In the genomic region with DNA sequence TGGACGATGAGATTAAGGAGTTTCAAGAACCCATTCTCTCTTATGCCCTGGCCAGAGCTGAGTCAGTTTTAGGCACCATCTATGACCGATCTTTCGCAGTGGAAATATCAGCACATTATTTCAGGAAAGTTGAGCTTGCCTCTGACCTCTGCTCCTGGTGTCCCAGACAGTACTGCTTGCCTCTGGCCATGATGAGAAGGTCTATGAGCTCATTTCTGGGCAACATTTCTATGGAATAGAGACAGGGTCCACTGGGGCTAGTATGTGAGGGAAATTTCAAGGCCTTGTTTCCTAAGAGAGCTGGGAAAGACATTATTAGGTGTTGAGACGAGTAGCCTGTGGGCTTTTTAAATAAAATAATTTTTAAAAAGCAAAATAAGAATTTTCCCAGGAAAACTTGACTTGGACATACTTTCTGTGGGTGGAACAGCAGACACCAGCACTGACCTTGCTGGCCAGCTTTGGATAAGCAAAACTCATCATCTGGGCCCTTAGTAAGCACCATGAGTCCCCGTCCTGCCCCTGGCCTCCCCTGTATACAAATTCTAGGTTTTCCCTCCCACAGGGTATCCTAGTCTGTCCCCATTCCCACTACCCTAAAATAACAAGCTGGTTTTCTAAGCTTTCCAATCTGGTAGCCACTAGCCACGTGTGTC, we compare ENCODE assay signal across 16 cellular contexts. TPM values are rescaled to one million over a fixed set of nuclear protein-coding genes. Genes with fewer than 3 reads are reported as not detected.
DNase-seq lines count a peak whose midpoint lies in the region; ATAC-seq and TF ChIP-seq lines count a peak whose summit lies in the region.
"Had no signal": no experiment of that assay in that cellular context is flagged by ENCODE, and none has a peak within 500 bp of the region (broad histone marks: within the 10 kb centered on the region; RNA-seq: fewer than 3 reads in every experiment).

No MANE protein-coding gene starts in this region.

- intact Hi-C loops in Right ventricle myocardium superior (cut with DNase I), result no loop called here
- intact Hi-C loops in left ventricle myocardium inferior (cut with micrococcal nuclease), result no loop called here
- intact Hi-C loops in sciatic nerve (cut with DNase I), result no loop called here
- intact Hi-C loops in aorta (cut with DNase I), result no loop called here
- intact Hi-C loops in ovary (cut with DNase I), result no loop called here

- TF ChIP-seq CTCF in left ventricle myocardium inferior (IDR thresholded peaks at IDR 0.05; ENCODE audit: borderline replicate concordance), result no peak
- TF ChIP-seq CTCF in ovary (IDR thresholded peaks at IDR 0.05), result no peak

- DNase-seq in Right ventricle myocardium superior (no peak), left ventricle myocardium inferior (no peak), sciatic nerve (ENCODE audit: low spot score) (no peak), aorta (peak in 1 of 2 donors; percentile 40), AG08395 (ENCODE audit: low spot score) (no peak), ovary (no peak)
- no peak for DNase-seq in central memory CD4-positive, alpha-beta T cell
- DNase-seq: BE2C; Caco-2; CD4-positive, alpha-beta memory T cell; DND-41; GDM1; H7 had no signal

- H3K4me1 ChIP-seq in left ventricle myocardium inferior (no peaks in the 10 kb centered on the region), aorta (ENCODE audit: control insufficient read depth in 1 of 2, insufficient read depth in 2 of 2, low read length in 2 of 2) (no peaks in the 10 kb centered on the region), ovary (ENCODE audit: insufficient read depth) (no peaks in the 10 kb centered on the region)
- H3K4me1 ChIP-seq: BE2C, Caco-2 had no signal

- H3K27me3 ChIP-seq in left ventricle myocardium inferior (ENCODE audit: low read depth) (no peaks in the 10 kb centered on the region), aorta (ENCODE audit: control insufficient read depth in 1 of 2, insufficient read depth in 2 of 2, low read length in 1 of 2) (no peaks in the 10 kb centered on the region), ovary (no peaks in the 10 kb centered on the region)
- H3K27me3 ChIP-seq: BE2C had no signal

- peak overlapping the region; percentile 63 for H3K27ac ChIP-seq in left ventricle myocardium inferior (replicated peaks)
- no peak overlapping the region for H3K27ac ChIP-seq in aorta (ENCODE audit: low read depth in 1 of 2, low read length in 2 of 2)
- H3K27ac ChIP-seq in ovary, result no peak overlapping the region
- H3K27ac ChIP-seq: C4-2B had no signal

- no peak for TF ChIP-seq EP300 in ovary (IDR thresholded peaks at IDR 0.05)

- H3K36me3 ChIP-seq in left ventricle myocardium inferior (no peaks in the 10 kb centered on the region), aorta (ENCODE audit: control insufficient read depth in 1 of 2, insufficient read depth in 2 of 2, low read length in 1 of 2) (no peaks in the 10 kb centered on the region), ovary (no peaks in the 10 kb centered on the region)
- H3K36me3 ChIP-seq: BE2C had no signal

- no peak for TF ChIP-seq POLR2A in ovary (IDR thresholded peaks at IDR 0.05)

- WGBS in aorta, 2 donors, result 67 to 69% methylated on average over 6 of the region's 6 CpGs
- 46 to 49% (median 49%) methylated on average over 6 of the region's 6 CpGs for WGBS in ovary, 3 donors

- H3K4me3 ChIP-seq in left ventricle myocardium inferior (no peak overlapping the region), aorta (ENCODE audit: low read length in 2 of 2) (no peak overlapping the region), ovary (no peak overlapping the region)
- H3K4me3 ChIP-seq: GM23338 had no signal

- no peaks in the 10 kb centered on the region for H3K9me3 ChIP-seq in left ventricle myocardium inferior (replicated peaks)
- no peaks in the 10 kb centered on the region for H3K9me3 ChIP-seq in aorta (ENCODE audit: control insufficient read depth, low read length)
- H3K9me3 ChIP-seq in ovary, result no peaks in the 10 kb centered on the region
- H3K9me3 ChIP-seq: BE2C, Caco-2 had no signal

- ATAC-seq in Right ventricle myocardium superior (ENCODE audit: poor library complexity) (peak; percentile 87), sciatic nerve (peak; percentile 95), aorta (ENCODE audit: low FRiP score) (peak; percentile 84)
- ATAC-seq: GM23338 had no signal

RNA-seq across cellular contexts. Expression of a gene that starts 43.4 kb away (rescaled TPM):
- total RNA-seq in Right ventricle myocardium superior, result 2.8 TPM
- total RNA-seq in left ventricle myocardium inferior, result 6.4 TPM
- 2.4 TPM for total RNA-seq in sciatic nerve
- 10 to 100 TPM; 10.7 to 14.4 TPM for total RNA-seq in aorta
- polyA plus RNA-seq in aorta, result 10 to 100 TPM; 35.8 to 38.1 TPM
- 1 to 10 TPM in 1 of 7 donors, under 1 TPM in 5, not detected in 1; 0.18 to 2.6 (median 0.51) TPM for total RNA-seq in ovary
- polyA plus RNA-seq in ovary, result under 1 TPM; 0.08 to 0.52 TPM
- total RNA-seq: CD4-positive, alpha-beta memory T cell; H7; HT-29 had no signal
- polyA plus RNA-seq: CD4-positive, alpha-beta memory T cell had no signal
